20 cellular contexts compared by ENCODE assay signal in genomic region chr2:217207387-217208010, GRCh38.
"Had no signal": no experiment of that assay in that cellular context is flagged by ENCODE, and none has a peak within 500 bp of the region (broad histone marks: within the 10 kb centered on the region; RNA-seq: fewer than 3 reads in every experiment).

No MANE protein-coding gene starts in this region.

- H3K4me3 ChIP-seq: cardiac muscle cell, esophagus squamous epithelium, lower lobe of right lung, prostate gland, right lobe of liver, stomach had no signal

- H3K9me3 ChIP-seq: esophagus squamous epithelium, lower lobe of right lung, prostate gland, right lobe of liver had no signal

- H3K27ac ChIP-seq: cardiac muscle cell, esophagus squamous epithelium, lower lobe of right lung, prostate gland, right lobe of liver, stomach, VCaP had no signal

- H3K27me3 ChIP-seq: right lobe of liver had no signal

- ATAC-seq: activated CD8-positive, alpha-beta memory T cell treated with anti-CD3 and anti-CD28 coated beads, Interleukin-2, amount 10 ng/mL, durations not matched to agents 7 days and 5 days; activated T-helper 17 cell treated with anti-CD3 and anti-CD28 coated beads, Interleukin-2, amount 50 U/mL, for 72 hours; left colon; lower lobe of right lung; right lobe of liver had no signal

- DNase-seq: activated CD4-positive, alpha-beta memory T cell treated with anti-CD3 and anti-CD28 coated beads for 36 hours; activated CD8-positive, alpha-beta memory T cell treated with anti-CD3 and anti-CD28 coated beads, Interleukin-2, amount 10 ng/mL, durations not matched to agents 7 days and 5 days; activated naive CD4-positive, alpha-beta T cell; activated naive CD8-positive, alpha-beta T cell treated with anti-CD3 and anti-CD28 coated beads for 36 hours; activated T-cell treated with anti-CD3 and anti-CD28 coated beads, Interleukin-2, amount 50 U/mL, for 1 hour; amygdala; effector CD8-positive, alpha-beta T cell; esophagus squamous epithelium; hippocampal formation; left colon; lower lobe of right lung; right lobe of liver; small intestine; stimulated activated CD4-positive, alpha-beta T cell treated with anti-CD3 and anti-CD28 coated beads, Interleukin-4, amount 100 ng/mL, for 1 hour; stomach; T-helper 2 cell had no signal

- H3K4me1 ChIP-seq: esophagus squamous epithelium, lower lobe of right lung, prostate gland, right lobe of liver, stomach had no signal

- H3K36me3 ChIP-seq: cardiac muscle cell, esophagus squamous epithelium, lower lobe of right lung, prostate gland, right lobe of liver, stomach had no signal
